ENCODE assay signal across 10 cellular contexts in genomic region chr18:46756172-46756558, GRCh38. TPM values are rescaled to one million over a fixed set of nuclear protein-coding genes. Genes with fewer than 3 reads are reported as not detected.
DNase-seq lines count a peak whose midpoint lies in the region; ATAC-seq, FAIRE-seq and TF ChIP-seq lines count a peak whose summit lies in the region.
"Had no signal": no experiment of that assay in that cellular context is flagged by ENCODE, and none has a peak within 500 bp of the region (broad histone marks: within the 10 kb centered on the region; RNA-seq: fewer than 3 reads in every experiment).

No MANE protein-coding gene starts in this region.

- FAIRE-seq in GM19239 (lab: Jason Lieb, UNC) = no peak
- FAIRE-seq: endometrium had no signal

- peak overlapping the region; percentile 32 for H3K9ac ChIP-seq in skeletal muscle satellite cell (ENCODE audit: low read depth, low read length)

- H3K9me3 ChIP-seq in SJCRH30 (replicated peaks) (no peaks in the 10 kb centered on the region), right cardiac atrium (ENCODE audit: control insufficient read depth, low read length) (no peaks in the 10 kb centered on the region), skeletal muscle satellite cell (replicated peaks; ENCODE audit: low read length) (no peaks in the 10 kb centered on the region)

- H3K36me3 ChIP-seq in SJCRH30 = no peaks in the 10 kb centered on the region
- H3K36me3 ChIP-seq in skeletal muscle satellite cell (ENCODE audit: insufficient read depth, low read length) = no peaks in the 10 kb centered on the region

- intact Hi-C loops in right cardiac atrium (cut with DNase I) = no loop called here

- 1% methylated on average over 35 of the region's 35 CpGs for WGBS in right cardiac atrium

- DNase-seq in GM20000 (ENCODE audit: low spot score) (peak; percentile 45), SJCRH30 (peak in 1 of 2 experiments; percentile 3), right cardiac atrium (no peak), GM19239 (ENCODE audit: insufficient read length, low spot score) (no peak)
- DNase-seq: mammary epithelial cell had no signal

- H3K4me2 ChIP-seq in skeletal muscle satellite cell (ENCODE audit: low read length) = peak overlapping the region; percentile 82

- H3K4me1 ChIP-seq in SJCRH30 (peaks cover 6% of the 10 kb centered on the region), right cardiac atrium (ENCODE audit: control insufficient read depth, insufficient read depth, low read length) (no peaks in the 10 kb centered on the region), skeletal muscle satellite cell (ENCODE audit: control insufficient read depth, insufficient read depth, low read length) (peaks cover 9% of the 10 kb centered on the region)

- H3K4me3 ChIP-seq in SJCRH30 = peak overlapping the region; percentile 73
- H3K4me3 ChIP-seq in right cardiac atrium (ENCODE audit: low read length) = peak overlapping the region; percentile 34
- peak overlapping the region; percentile 68 for H3K4me3 ChIP-seq in skeletal muscle satellite cell (ENCODE audit: low read length)

- ATAC-seq in right cardiac atrium = no peak
- no peak for ATAC-seq in HG02678 (IDR thresholded peaks at IDR 0.05; ENCODE audit: unreplicated experiment)
- ATAC-seq in GM19467 (IDR thresholded peaks at IDR 0.05; ENCODE audit: unreplicated experiment) = no peak
- ATAC-seq in HG03095 (IDR thresholded peaks at IDR 0.05; ENCODE audit: unreplicated experiment) = no peak

- H3K27ac ChIP-seq in SJCRH30 (peak overlapping the region; percentile 89; the same call in 1 of the 2 replicates), right cardiac atrium (ENCODE audit: low read length) (peak overlapping the region; percentile 48)

- TF ChIP-seq CTCF in GM20000 (IDR thresholded peaks at IDR 0.05; ENCODE audit: extremely low read depth, missing control alignments) = no peak

- H3K27me3 ChIP-seq in SJCRH30 (no peaks in the 10 kb centered on the region), right cardiac atrium (ENCODE audit: control insufficient read depth, insufficient read depth) (no peaks in the 10 kb centered on the region), skeletal muscle satellite cell (ENCODE audit: control insufficient read depth, insufficient read depth, low read length) (peaks cover 42% of the 10 kb centered on the region)

RNA-seq across cellular contexts. Expression of gene ST8SIA5, which starts 0.7 kb away (rescaled TPM):
- 3.2 and 3.8 TPM in 2 replicates for total RNA-seq in SJCRH30 (2014; rRNA removed; shearing (Covaris generic))
- total RNA-seq in right cardiac atrium = 10 to 100 TPM in 3 of 4 donors, 1 to 10 TPM in 1; 3.4 to 16.0 (median 11.3) TPM
- polyA plus RNA-seq in right cardiac atrium = 8.4 TPM
- 0.22 and 0.25 TPM in 2 replicates for total RNA-seq in skeletal muscle satellite cell (2012; rRNA removed)
- total RNA-seq: mammary epithelial cell had no signal
